In genomic region chrX:38930474-38930873, GRCh38 we compare ENCODE assay signal across 22 cellular contexts.
DNase-seq lines count a peak whose midpoint lies in the region; ATAC-seq and TF ChIP-seq lines count a peak whose summit lies in the region.
"Had no signal": no experiment of that assay in that cellular context is flagged by ENCODE, and none has a peak within 500 bp of the region (broad histone marks: within the 10 kb centered on the region; RNA-seq: fewer than 3 reads in every experiment).

No MANE protein-coding gene starts in this region.

- H4K20me1 ChIP-seq in osteoblast (ENCODE audit: insufficient read depth, low read length), result no peaks in the 10 kb centered on the region
- no peaks in the 10 kb centered on the region for H4K20me1 ChIP-seq in smooth muscle cell (ENCODE audit: low read depth)

- H3F3A ChIP-seq in smooth muscle cell (ENCODE audit: low read depth), result no peaks in the 10 kb centered on the region

- H3K27me3 ChIP-seq in body of pancreas (no peaks in the 10 kb centered on the region), osteoblast (ENCODE audit: insufficient read depth, low read length) (no peaks in the 10 kb centered on the region), smooth muscle cell (ENCODE audit: low read depth) (no peaks in the 10 kb centered on the region), SJCRH30 (no peaks in the 10 kb centered on the region), upper lobe of left lung (no peaks in the 10 kb centered on the region)

- peak overlapping the region; percentile 81 for H3K27ac Mint-ChIP-seq in HFFc6
- H3K27ac Mint-ChIP-seq: B cell, CD14-positive monocyte had no signal

- ATAC-seq in body of pancreas, result peak; percentile 6
- no peak for ATAC-seq in HG03354 (IDR thresholded peaks at IDR 0.05; ENCODE audit: poor library complexity, severe bottlenecking, unreplicated experiment)
- no peak for ATAC-seq in upper lobe of left lung (ENCODE audit: low FRiP score in 2 of 2)
- ATAC-seq: GM12878 had no signal

- intact Hi-C loops in body of pancreas (cut with DNase I), result no loop called here

- H3K4me1 ChIP-seq in body of pancreas (no peaks in the 10 kb centered on the region), osteoblast (ENCODE audit: insufficient read depth, low read length) (peaks cover 6% of the 10 kb centered on the region), smooth muscle cell (ENCODE audit: low read depth) (no peaks in the 10 kb centered on the region), SJCRH30 (no peaks in the 10 kb centered on the region), upper lobe of left lung (no peaks in the 10 kb centered on the region)

- TF ChIP-seq POLR2A in body of pancreas (IDR thresholded peaks at IDR 0.05) (no peak), upper lobe of left lung (IDR thresholded peaks at IDR 0.05) (no peak)

- DNase-seq in HFFc6, result no peak
- no peak for DNase-seq in body of pancreas
- no peak for DNase-seq in osteoblast (ENCODE audit: insufficient read length, low spot score, missing footprints)
- DNase-seq in smooth muscle cell (lab: John Stamatoyannopoulos, UW; ENCODE audit: unreplicated experiment), result no peak
- DNase-seq in SJCRH30, result no peak
- DNase-seq in upper lobe of left lung, result no peak
- no peak for DNase-seq in activated CD4-positive, alpha-beta T cell treated with anti-CD3 and anti-CD28 coated beads, Interleukin-2, amount 50 U/mL, for 4 hours
- DNase-seq: DMS 273 treated with DMSO at 0.1 percent for 48 hours, DMS79 treated with DMSO at 0.1 percent for 48 hours, H7, NCI-H1105 treated with DMSO at 0.1 percent for 48 hours, NCI-H1694, NCI-H2107, NCI-H446 treated with DMSO at 0.1 percent for 48 hours, NCI-H526 treated with DMSO at 0.1 percent for 48 hours, PC-9, SHP77 had no signal

- peaks cover 12% of the 10 kb centered on the region for H3K4me1 Mint-ChIP-seq in HFFc6 (ENCODE audit: low read depth)
- H3K4me1 Mint-ChIP-seq: B cell had no signal

- no peak for TF ChIP-seq CTCF in HFFc6 (IDR thresholded peaks at IDR 0.05)
- no peak for TF ChIP-seq CTCF in body of pancreas (IDR thresholded peaks at IDR 0.05)
- no peak for TF ChIP-seq CTCF in osteoblast (IDR thresholded peaks at IDR 0.05; ENCODE audit: extremely low read depth, low read depth, low read length)
- TF ChIP-seq CTCF in smooth muscle cell (IDR thresholded peaks at IDR 0.05; ENCODE audit: borderline replicate concordance, insufficient read depth, poor library complexity, severe bottlenecking), result no peak
- TF ChIP-seq CTCF in upper lobe of left lung (IDR thresholded peaks at IDR 0.05), result no peak

- H3K4me2 ChIP-seq in osteoblast (ENCODE audit: insufficient read depth, low read length) (no peak overlapping the region), smooth muscle cell (no peak overlapping the region)
- H3K4me2 ChIP-seq: PC-9 had no signal

- H3K36me3 Mint-ChIP-seq in HFFc6 (ENCODE audit: low read depth), result no peaks in the 10 kb centered on the region
- H3K36me3 Mint-ChIP-seq: CD14-positive monocyte had no signal

- H3K79me2 ChIP-seq in osteoblast (ENCODE audit: insufficient read depth, low read length), result no peaks in the 10 kb centered on the region
- no peaks in the 10 kb centered on the region for H3K79me2 ChIP-seq in smooth muscle cell (ENCODE audit: low read depth)

- H3K4me3 Mint-ChIP-seq in HFFc6, result no peak overlapping the region
- H3K4me3 Mint-ChIP-seq: B cell, CD14-positive monocyte had no signal

- peak in 1 of 4 donors; percentile 0 for TF ChIP-seq EP300 in upper lobe of left lung (IDR thresholded peaks at IDR 0.05)

- no peak overlapping the region for H3K4me3 ChIP-seq in body of pancreas
- H3K4me3 ChIP-seq in osteoblast (ENCODE audit: insufficient read depth, low read length), result no peak overlapping the region
- no peak overlapping the region for H3K4me3 ChIP-seq in smooth muscle cell
- no peak overlapping the region for H3K4me3 ChIP-seq in SJCRH30
- no peak overlapping the region for H3K4me3 ChIP-seq in upper lobe of left lung
- H3K4me3 ChIP-seq: GM12878, PC-9, SK-N-MC had no signal

- no peaks in the 10 kb centered on the region for H3K9me3 Mint-ChIP-seq in HFFc6

- H3K27ac ChIP-seq in body of pancreas, result peak overlapping the region in 2 of 4 donors; percentile 6 to 39
- H3K27ac ChIP-seq in osteoblast (ENCODE audit: low read depth, low read length), result peak overlapping the region; percentile 18
- H3K27ac ChIP-seq in smooth muscle cell (ENCODE audit: low read depth), result peak overlapping the region; percentile 62
- no peak overlapping the region for H3K27ac ChIP-seq in SJCRH30
- no peak overlapping the region for H3K27ac ChIP-seq in upper lobe of left lung
- H3K27ac ChIP-seq: PC-9, SK-N-MC had no signal

- H3K9ac ChIP-seq in smooth muscle cell (ENCODE audit: low read depth), result no peak overlapping the region

- H3K9me3 ChIP-seq in body of pancreas (no peaks in the 10 kb centered on the region), osteoblast (ENCODE audit: low read depth, low read length) (no peaks in the 10 kb centered on the region), smooth muscle cell (replicated peaks; ENCODE audit: low read depth) (no peaks in the 10 kb centered on the region), SJCRH30 (replicated peaks) (no peaks in the 10 kb centered on the region), upper lobe of left lung (no peaks in the 10 kb centered on the region)

- 25 to 51% methylated on average over 2 of the region's 2 CpGs for WGBS in body of pancreas, 2 donors
- 80% methylated on average over 2 of the region's 2 CpGs for WGBS in smooth muscle cell (ENCODE audit: low lambda C conversion rate)
- 33 to 72% methylated on average over 2 of the region's 2 CpGs for WGBS in upper lobe of left lung, 2 donors

- H3K27me3 Mint-ChIP-seq in HFFc6 (ENCODE audit: insufficient read depth), result peaks cover 4% of the 10 kb centered on the region
- H3K27me3 Mint-ChIP-seq: B cell had no signal

- H3K36me3 ChIP-seq in body of pancreas (replicated peaks in 1 of 2; ENCODE audit: insufficient read depth in 1 of 2, low read depth in 2 of 2), result no peaks in the 10 kb centered on the region
- no peaks in the 10 kb centered on the region for H3K36me3 ChIP-seq in osteoblast (ENCODE audit: insufficient read depth, low read length)
- H3K36me3 ChIP-seq in smooth muscle cell (ENCODE audit: low read depth), result no peaks in the 10 kb centered on the region
- no peaks in the 10 kb centered on the region for H3K36me3 ChIP-seq in SJCRH30
- H3K36me3 ChIP-seq in upper lobe of left lung, result no peaks in the 10 kb centered on the region

- no peak overlapping the region for H2AFZ ChIP-seq in osteoblast (ENCODE audit: low read length)
- no peak overlapping the region for H2AFZ ChIP-seq in smooth muscle cell (ENCODE audit: low read depth)
- H2AFZ ChIP-seq: PC-9 had no signal

Comparison
In these comparisons a context has a peak if more than half of its experiments do, and no peak if none do; other contexts are left out.
1. H3K27ac ChIP-seq: peak in osteoblast (single experiment) and smooth muscle cell (single experiment); none in SJCRH30 (single experiment) and upper lobe of left lung (0 of 4).